ENCODE assay signal across 1 cellular context in genomic region chr15:40893019-40893723, GRCh38.
TF ChIP-seq lines count a peak whose summit lies in the region.

No MANE protein-coding gene starts in this region.

TF ChIP-seq in HCT116, 20 proteins besides CTCF, POLR2A, EP300 and RAD21 (continued from another document):
- no peak for TF ChIP-seq ZBTB33 (IDR thresholded peaks at IDR 0.05; ENCODE audit: extremely low read depth, insufficient replicate concordance, low read length)
- no peak for TF ChIP-seq EZH2 (IDR thresholded peaks at IDR 0.05)
- TF ChIP-seq EGR1 (IDR thresholded peaks at IDR 0.05; ENCODE audit: low read depth), result no peak
- no peak for TF ChIP-seq FOSL1 (IDR thresholded peaks at IDR 0.05; ENCODE audit: low read depth)
- no peak for TF ChIP-seq SP1 (IDR thresholded peaks at IDR 0.05; ENCODE audit: low read depth)
- no peak for TF ChIP-seq ZFX (IDR thresholded peaks at IDR 0.05)
- TF ChIP-seq REST (IDR thresholded peaks at IDR 0.05; ENCODE audit: low read depth), result no peak
- no peak for TF ChIP-seq ZNF274 (IDR thresholded peaks at IDR 0.05; ENCODE audit: low read depth, low read length)
- no peak for TF ChIP-seq POLR2AphosphoS5 (IDR thresholded peaks at IDR 0.05; ENCODE audit: low read depth, low read length)
- TF ChIP-seq JUND (IDR thresholded peaks at IDR 0.05), result no peak
- TF ChIP-seq CBX3 (IDR thresholded peaks at IDR 0.05; ENCODE audit: low read depth), result no peak
TF ChIP-seq in HCT116: peak in this region for 0.
